In genomic region chr11:86742436-86742805, GRCh38 we compare ENCODE assay signal across 15 cellular contexts. TPM values are rescaled to one million over a fixed set of nuclear protein-coding genes. Genes with fewer than 3 reads are reported as not detected.
A peak's percentile ranks its signal among the peaks of the same experiment; 100 is the strongest.
DNase-seq lines count a peak whose midpoint lies in the region; ATAC-seq and TF ChIP-seq lines count a peak whose summit lies in the region.
"Had no signal": no experiment of that assay in that cellular context is flagged by ENCODE, and none has a peak within 500 bp of the region (broad histone marks: within the 10 kb centered on the region; RNA-seq: fewer than 3 reads in every experiment).

No MANE protein-coding gene starts in this region.

- no peak for ATAC-seq in psoas muscle
- ATAC-seq in GM18517 (IDR thresholded peaks at IDR 0.05; ENCODE audit: unreplicated experiment) = no peak
- ATAC-seq in HG03469 (IDR thresholded peaks at IDR 0.05; ENCODE audit: unreplicated experiment) = no peak
- ATAC-seq in CD4-positive, alpha-beta T cell (ENCODE audit: poor library complexity) = no peak

- no peak for DNase-seq in A673 (ENCODE audit: low spot score)
- DNase-seq in SJSA1 (ENCODE audit: low read depth in 1 of 2, low spot score in 2 of 2) = peak in 1 of 2 experiments; percentile 29
- no peak for DNase-seq in psoas muscle
- no peak for DNase-seq in A172 (ENCODE audit: low spot score)
- no peak for DNase-seq in CD4-positive, alpha-beta T cell
- DNase-seq: activated CD4-positive, alpha-beta T cell treated with anti-CD3 and anti-CD28 coated beads, Interleukin-2, amount 50 U/mL, for 4 hours; activated effector memory CD4-positive, alpha-beta T cell treated with anti-CD3 and anti-CD28 coated beads, Interleukin-2, amount 50 U/mL, for 16 hours; cerebellar nuclear complex; GOT3; naive thymus-derived CD4-positive, alpha-beta T cell; NCI-H1092 treated with DMSO at 0.1 percent for 48 hours; NCI-H2227 treated with DMSO at 0.1 percent for 48 hours had no signal

- 95 to 97% methylated on average over 3 of the region's 3 CpGs for WGBS in esophagus, 2 donors
- WGBS in psoas muscle, 3 donors = 97 to 100% (median 98%) methylated on average over 3 of the region's 3 CpGs

- no peaks in the 10 kb centered on the region for H3K4me1 Mint-ChIP-seq in CD4-positive, alpha-beta T cell (ENCODE audit: low read depth)

- no peaks in the 10 kb centered on the region for H3K9me3 Mint-ChIP-seq in CD4-positive, alpha-beta T cell

- H3K36me3 Mint-ChIP-seq in CD4-positive, alpha-beta T cell (ENCODE audit: low read depth) = no peaks in the 10 kb centered on the region
- H3K36me3 Mint-ChIP-seq: naive thymus-derived CD4-positive, alpha-beta T cell had no signal

- H3K36me3 ChIP-seq in A673 (ENCODE audit: insufficient read depth, low read length, poor library complexity, severe bottlenecking) (no peaks in the 10 kb centered on the region), SJSA1 (no peaks in the 10 kb centered on the region), esophagus (ENCODE audit: control insufficient read depth in 2 of 2, insufficient read depth in 2 of 2, low read length in 1 of 2) (no peaks in the 10 kb centered on the region), psoas muscle (ENCODE audit: insufficient read depth in 1 of 2, low read depth in 1 of 2) (no peaks in the 10 kb centered on the region)

- H3K27me3 ChIP-seq in A673 (replicated peaks; ENCODE audit: insufficient read depth, low read depth, low read length, poor library complexity) = no peaks in the 10 kb centered on the region
- no peaks in the 10 kb centered on the region for H3K27me3 ChIP-seq in SJSA1 (replicated peaks)
- no peaks in the 10 kb centered on the region for H3K27me3 ChIP-seq in esophagus (ENCODE audit: control insufficient read depth in 1 of 2, insufficient read depth in 2 of 2, low read length in 2 of 2)
- no peaks in the 10 kb centered on the region for H3K27me3 ChIP-seq in psoas muscle (ENCODE audit: insufficient read depth in 3 of 3, low read length in 2 of 3)
- no peaks in the 10 kb centered on the region for H3K27me3 ChIP-seq in CD4-positive, alpha-beta T cell (ENCODE audit: control insufficient read depth, insufficient read depth, low read length)

- H3K27me3 Mint-ChIP-seq in CD4-positive, alpha-beta T cell = no peaks in the 10 kb centered on the region

- H3K4me3 Mint-ChIP-seq in CD4-positive, alpha-beta T cell = no peak overlapping the region
- H3K4me3 Mint-ChIP-seq: naive thymus-derived CD4-positive, alpha-beta T cell had no signal

- BruUV-seq in A673 (replicated peaks; lab: Mats Ljungman, UMichigan) = no TSS peak

- H3K4me3 ChIP-seq in A673 (ENCODE audit: low read depth, low read length, poor library complexity, severe bottlenecking) (no peak overlapping the region), SJSA1 (no peak overlapping the region), esophagus (ENCODE audit: low read depth in 1 of 2, low read length in 2 of 2) (no peak overlapping the region), psoas muscle (no peak overlapping the region)

- H3K9me3 ChIP-seq in A673 (ENCODE audit: low read depth, low read length, poor library complexity, severe bottlenecking) (no peaks in the 10 kb centered on the region), SJSA1 (replicated peaks) (no peaks in the 10 kb centered on the region), esophagus (ENCODE audit: control insufficient read depth in 2 of 2, insufficient read depth in 1 of 2, low read depth in 1 of 2, low read length in 1 of 2) (peaks cover 0 to 3% of the 10 kb centered on the region in 2 donors), psoas muscle (no peaks in the 10 kb centered on the region)
- no peaks in the 10 kb centered on the region for H3K9me3 ChIP-seq in CD4-positive, alpha-beta T cell (ENCODE audit: control insufficient read depth, low read length)

- TF ChIP-seq CTCF in A673 (conservative IDR thresholded peaks at IDR 0.05; ENCODE audit: low read depth, low read length) = no peak
- TF ChIP-seq CTCF in psoas muscle (IDR thresholded peaks at IDR 0.05) = no peak
- TF ChIP-seq CTCF in CD4-positive, alpha-beta T cell (IDR thresholded peaks at IDR 0.05) = no peak

- intact Hi-C loops in A673 (cut with micrococcal nuclease; ENCODE audit: unreplicated experiment) = no loop called here
- intact Hi-C loops in psoas muscle (cut with DNase I) = loop anchor here in 1 of 2 donors (5.0 kb wide), 1 partner anchor 70 kb away; the partner anchor contains the start of gene ME3
- intact Hi-C loops in CD4-positive, alpha-beta T cell (cut with DNase I, micrococcal nuclease) = no loop called here

- no peak overlapping the region for H3K27ac Mint-ChIP-seq in CD4-positive, alpha-beta T cell
- H3K27ac Mint-ChIP-seq: naive thymus-derived CD4-positive, alpha-beta T cell had no signal

- CTCF ChIA-PET in A673 (lab: Charles Lee) = no interaction called here
- CTCF ChIA-PET in CD4-positive, alpha-beta T cell (lab: Charles Lee) = no interaction called here

- H3K27ac ChIP-seq in A673 (ENCODE audit: low read depth, low read length, poor library complexity, severe bottlenecking) = peak overlapping the region; percentile 90
- H3K27ac ChIP-seq in SJSA1 = peak overlapping the region; percentile 99
- peak overlapping the region; percentile 66 to 67 for H3K27ac ChIP-seq in esophagus (ENCODE audit: low read depth in 2 of 2, low read length in 1 of 2)
- peak overlapping the region; percentile 75 for H3K27ac ChIP-seq in psoas muscle
- H3K27ac ChIP-seq in CD4-positive, alpha-beta T cell (ENCODE audit: low read depth, low read length) = no peak overlapping the region

- H3K4me1 ChIP-seq in A673 (ENCODE audit: insufficient read depth, low read length, poor library complexity, severe bottlenecking) (peaks cover 38% of the 10 kb centered on the region), SJSA1 (replicated peaks) (peaks cover 95% of the 10 kb centered on the region), esophagus (ENCODE audit: control insufficient read depth in 2 of 2, insufficient read depth in 2 of 2, low read length in 1 of 2) (peaks cover 0 to 17% of the 10 kb centered on the region in 2 donors), psoas muscle (peaks cover 28% of the 10 kb centered on the region)

- POLR2A ChIA-PET in A673 (lab: Charles Lee; ENCODE audit: low non-redundant PET) = no interaction called here
- POLR2A ChIA-PET in CD4-positive, alpha-beta T cell (lab: Charles Lee) = no interaction called here

RNA-seq across cellular contexts. Expression of gene PRSS23, which starts 57.9 kb away (rescaled TPM):
- total RNA-seq in A673 (2021) = 9.4 and 12.1 TPM in 2 replicates
- total RNA-seq in SJSA1 (2014; rRNA removed; shearing (Covaris generic)) = 54.6 and 71.6 TPM in 2 replicates
- 1 to 10 TPM; 1.2 to 5.3 TPM for polyA plus RNA-seq in esophagus
- total RNA-seq in psoas muscle = 10 to 100 TPM in 3 of 4 donors, 1 to 10 TPM in 1; 2.3 to 17.8 (median 15.7) TPM
- polyA plus RNA-seq in psoas muscle = 1 to 10 TPM; 3.9 to 4.4 (median 4.0) TPM
- total RNA-seq in A172 (2014; rRNA removed; shearing (Covaris generic)) = 184 and 229 TPM in 2 replicates
- total RNA-seq in CD4-positive, alpha-beta T cell = under 1 TPM in 1 of 2 experiments, not detected in 1; 0.05 TPM
